ENCODE assay signal across 1 cellular context in genomic region chrX:119655125-119655524, GRCh38.
TF ChIP-seq lines count a peak whose summit lies in the region.

No MANE protein-coding gene starts in this region.

TF ChIP-seq in GM12878, 131 proteins besides CTCF, POLR2A, EP300 and RAD21:
- no peak for TF ChIP-seq SKIL (IDR thresholded peaks at IDR 0.05; ENCODE audit: low read depth, poor library complexity, severe bottlenecking)
- TF ChIP-seq EGR1 (IDR thresholded peaks at IDR 0.05; ENCODE audit: borderline replicate concordance in 1 of 2, low read depth in 2 of 2, low read length in 2 of 2) = 0 out of 3 replicates have a peak, but pooled peaks of 1 of the 2 experiments have one; percentile 31
- TF ChIP-seq MEF2B (IDR thresholded peaks at IDR 0.05; ENCODE audit: partially characterized antibody, poor library complexity, severe bottlenecking) = peak; percentile 21
- TF ChIP-seq RUNX3 (IDR thresholded peaks at IDR 0.05; ENCODE audit: low read length) = peak; percentile 32
- no peak for TF ChIP-seq NR2C2 (IDR thresholded peaks at IDR 0.05; ENCODE audit: borderline replicate concordance, control insufficient read depth, insufficient read length, low read depth)
- peak; percentile 53; the same call in 1 of the 2 replicates for TF ChIP-seq NFIC (IDR thresholded peaks at IDR 0.05; ENCODE audit: low read depth, low read length)
- TF ChIP-seq BRCA1 (IDR thresholded peaks at IDR 0.05; ENCODE audit: low read depth, low read length) = no peak
- no peak for TF ChIP-seq E4F1 (IDR thresholded peaks at IDR 0.05; ENCODE audit: borderline replicate concordance, partially characterized antibody)
- peak; percentile 19 to 44; a peak in 2 of 4 replicates for TF ChIP-seq IKZF2 (IDR thresholded peaks at IDR 0.05)
- no peak for TF ChIP-seq MEF2A (IDR thresholded peaks at IDR 0.05; ENCODE audit: insufficient read depth, low read depth, low read length)
- TF ChIP-seq, protein P1, sequence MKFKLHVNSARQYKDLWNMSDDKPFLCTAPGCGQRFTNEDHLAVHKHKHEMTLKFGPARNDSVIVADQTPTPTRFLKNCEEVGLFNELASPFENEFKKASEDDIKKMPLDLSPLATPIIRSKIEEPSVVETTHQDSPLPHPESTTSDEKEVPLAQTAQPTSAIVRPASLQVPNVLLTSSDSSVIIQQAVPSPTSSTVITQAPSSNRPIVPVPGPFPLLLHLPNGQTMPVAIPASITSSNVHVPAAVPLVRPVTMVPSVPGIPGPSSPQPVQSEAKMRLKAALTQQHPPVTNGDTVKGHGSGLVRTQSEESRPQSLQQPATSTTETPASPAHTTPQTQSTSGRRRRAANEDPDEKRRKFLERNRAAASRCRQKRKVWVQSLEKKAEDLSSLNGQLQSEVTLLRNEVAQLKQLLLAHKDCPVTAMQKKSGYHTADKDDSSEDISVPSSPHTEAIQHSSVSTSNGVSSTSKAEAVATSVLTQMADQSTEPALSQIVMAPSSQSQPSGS (IDR thresholded peaks at IDR 0.05; ENCODE audit: low read length) = peak; percentile 67
- no peak for TF ChIP-seq ELK1 (IDR thresholded peaks at IDR 0.05; ENCODE audit: low read depth, low read length)
- TF ChIP-seq, protein P2, sequence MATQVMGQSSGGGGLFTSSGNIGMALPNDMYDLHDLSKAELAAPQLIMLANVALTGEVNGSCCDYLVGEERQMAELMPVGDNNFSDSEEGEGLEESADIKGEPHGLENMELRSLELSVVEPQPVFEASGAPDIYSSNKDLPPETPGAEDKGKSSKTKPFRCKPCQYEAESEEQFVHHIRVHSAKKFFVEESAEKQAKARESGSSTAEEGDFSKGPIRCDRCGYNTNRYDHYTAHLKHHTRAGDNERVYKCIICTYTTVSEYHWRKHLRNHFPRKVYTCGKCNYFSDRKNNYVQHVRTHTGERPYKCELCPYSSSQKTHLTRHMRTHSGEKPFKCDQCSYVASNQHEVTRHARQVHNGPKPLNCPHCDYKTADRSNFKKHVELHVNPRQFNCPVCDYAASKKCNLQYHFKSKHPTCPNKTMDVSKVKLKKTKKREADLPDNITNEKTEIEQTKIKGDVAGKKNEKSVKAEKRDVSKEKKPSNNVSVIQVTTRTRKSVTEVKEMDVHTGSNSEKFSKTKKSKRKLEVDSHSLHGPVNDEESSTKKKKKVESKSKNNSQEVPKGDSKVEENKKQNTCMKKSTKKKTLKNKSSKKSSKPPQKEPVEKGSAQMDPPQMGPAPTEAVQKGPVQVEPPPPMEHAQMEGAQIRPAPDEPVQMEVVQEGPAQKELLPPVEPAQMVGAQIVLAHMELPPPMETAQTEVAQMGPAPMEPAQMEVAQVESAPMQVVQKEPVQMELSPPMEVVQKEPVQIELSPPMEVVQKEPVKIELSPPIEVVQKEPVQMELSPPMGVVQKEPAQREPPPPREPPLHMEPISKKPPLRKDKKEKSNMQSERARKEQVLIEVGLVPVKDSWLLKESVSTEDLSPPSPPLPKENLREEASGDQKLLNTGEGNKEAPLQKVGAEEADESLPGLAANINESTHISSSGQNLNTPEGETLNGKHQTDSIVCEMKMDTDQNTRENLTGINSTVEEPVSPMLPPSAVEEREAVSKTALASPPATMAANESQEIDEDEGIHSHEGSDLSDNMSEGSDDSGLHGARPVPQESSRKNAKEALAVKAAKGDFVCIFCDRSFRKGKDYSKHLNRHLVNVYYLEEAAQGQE (IDR thresholded peaks at IDR 0.05; ENCODE audit: low read depth, low read length) = no peak
- no peak for TF ChIP-seq RFX5 (IDR thresholded peaks at IDR 0.05; ENCODE audit: low read depth, low read length)
- TF ChIP-seq BCL3 (IDR thresholded peaks at IDR 0.05; ENCODE audit: borderline replicate concordance, insufficient read depth, low read depth, low read length, poor library complexity, severe bottlenecking) = peak; percentile 72
- no peak for TF ChIP-seq IRF4 (IDR thresholded peaks at IDR 0.05; ENCODE audit: low read depth, low read length)
- TF ChIP-seq ZBTB11 (CRISPR knock-in tag; IDR thresholded peaks at IDR 0.05) = no peak
- TF ChIP-seq, protein P3, sequence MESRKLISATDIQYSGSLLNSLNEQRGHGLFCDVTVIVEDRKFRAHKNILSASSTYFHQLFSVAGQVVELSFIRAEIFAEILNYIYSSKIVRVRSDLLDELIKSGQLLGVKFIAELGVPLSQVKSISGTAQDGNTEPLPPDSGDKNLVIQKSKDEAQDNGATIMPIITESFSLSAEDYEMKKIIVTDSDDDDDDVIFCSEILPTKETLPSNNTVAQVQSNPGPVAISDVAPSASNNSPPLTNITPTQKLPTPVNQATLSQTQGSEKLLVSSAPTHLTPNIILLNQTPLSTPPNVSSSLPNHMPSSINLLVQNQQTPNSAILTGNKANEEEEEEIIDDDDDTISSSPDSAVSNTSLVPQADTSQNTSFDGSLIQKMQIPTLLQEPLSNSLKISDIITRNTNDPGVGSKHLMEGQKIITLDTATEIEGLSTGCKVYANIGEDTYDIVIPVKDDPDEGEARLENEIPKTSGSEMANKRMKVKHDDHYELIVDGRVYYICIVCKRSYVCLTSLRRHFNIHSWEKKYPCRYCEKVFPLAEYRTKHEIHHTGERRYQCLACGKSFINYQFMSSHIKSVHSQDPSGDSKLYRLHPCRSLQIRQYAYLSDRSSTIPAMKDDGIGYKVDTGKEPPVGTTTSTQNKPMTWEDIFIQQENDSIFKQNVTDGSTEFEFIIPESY (IDR thresholded peaks at IDR 0.05) = no peak
- TF ChIP-seq RAD51 (IDR thresholded peaks at IDR 0.05) = no peak
- TF ChIP-seq, protein P4, sequence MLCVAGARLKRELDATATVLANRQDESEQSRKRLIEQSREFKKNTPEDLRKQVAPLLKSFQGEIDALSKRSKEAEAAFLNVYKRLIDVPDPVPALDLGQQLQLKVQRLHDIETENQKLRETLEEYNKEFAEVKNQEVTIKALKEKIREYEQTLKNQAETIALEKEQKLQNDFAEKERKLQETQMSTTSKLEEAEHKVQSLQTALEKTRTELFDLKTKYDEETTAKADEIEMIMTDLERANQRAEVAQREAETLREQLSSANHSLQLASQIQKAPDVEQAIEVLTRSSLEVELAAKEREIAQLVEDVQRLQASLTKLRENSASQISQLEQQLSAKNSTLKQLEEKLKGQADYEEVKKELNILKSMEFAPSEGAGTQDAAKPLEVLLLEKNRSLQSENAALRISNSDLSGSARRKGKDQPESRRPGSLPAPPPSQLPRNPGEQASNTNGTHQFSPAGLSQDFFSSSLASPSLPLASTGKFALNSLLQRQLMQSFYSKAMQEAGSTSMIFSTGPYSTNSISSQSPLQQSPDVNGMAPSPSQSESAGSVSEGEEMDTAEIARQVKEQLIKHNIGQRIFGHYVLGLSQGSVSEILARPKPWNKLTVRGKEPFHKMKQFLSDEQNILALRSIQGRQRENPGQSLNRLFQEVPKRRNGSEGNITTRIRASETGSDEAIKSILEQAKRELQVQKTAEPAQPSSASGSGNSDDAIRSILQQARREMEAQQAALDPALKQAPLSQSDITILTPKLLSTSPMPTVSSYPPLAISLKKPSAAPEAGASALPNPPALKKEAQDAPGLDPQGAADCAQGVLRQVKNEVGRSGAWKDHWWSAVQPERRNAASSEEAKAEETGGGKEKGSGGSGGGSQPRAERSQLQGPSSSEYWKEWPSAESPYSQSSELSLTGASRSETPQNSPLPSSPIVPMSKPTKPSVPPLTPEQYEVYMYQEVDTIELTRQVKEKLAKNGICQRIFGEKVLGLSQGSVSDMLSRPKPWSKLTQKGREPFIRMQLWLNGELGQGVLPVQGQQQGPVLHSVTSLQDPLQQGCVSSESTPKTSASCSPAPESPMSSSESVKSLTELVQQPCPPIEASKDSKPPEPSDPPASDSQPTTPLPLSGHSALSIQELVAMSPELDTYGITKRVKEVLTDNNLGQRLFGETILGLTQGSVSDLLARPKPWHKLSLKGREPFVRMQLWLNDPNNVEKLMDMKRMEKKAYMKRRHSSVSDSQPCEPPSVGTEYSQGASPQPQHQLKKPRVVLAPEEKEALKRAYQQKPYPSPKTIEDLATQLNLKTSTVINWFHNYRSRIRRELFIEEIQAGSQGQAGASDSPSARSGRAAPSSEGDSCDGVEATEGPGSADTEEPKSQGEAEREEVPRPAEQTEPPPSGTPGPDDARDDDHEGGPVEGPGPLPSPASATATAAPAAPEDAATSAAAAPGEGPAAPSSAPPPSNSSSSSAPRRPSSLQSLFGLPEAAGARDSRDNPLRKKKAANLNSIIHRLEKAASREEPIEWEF (IDR thresholded peaks at IDR 0.05; ENCODE audit: insufficient replicate concordance, low read depth, low read length) = no peak
- TF ChIP-seq POU2F2 (IDR thresholded peaks at IDR 0.05; ENCODE audit: borderline replicate concordance, low read depth, low read length) = 0 out of 3 replicates have a peak, but pooled peaks have one; percentile 13
- no peak for TF ChIP-seq BACH1 (IDR thresholded peaks at IDR 0.05; ENCODE audit: borderline replicate concordance)
